Comparison of ENCODE assay signal across 10 cellular contexts in genomic region chr11:108895579-108896480, GRCh38.
DNase-seq lines count a peak whose midpoint lies in the region; FAIRE-seq and TF ChIP-seq lines count a peak whose summit lies in the region.
"Had no signal": no experiment of that assay in that cellular context is flagged by ENCODE, and none has a peak within 500 bp of the region (broad histone marks: within the 10 kb centered on the region; RNA-seq: fewer than 3 reads in every experiment).

No MANE protein-coding gene starts in this region.

- no peaks in the 10 kb centered on the region for H4K20me1 ChIP-seq in fibroblast of lung (ENCODE audit: control insufficient read depth, extremely low read depth, insufficient read depth, low read length)

- H3K27me3 Mint-ChIP-seq in Calu3 (ENCODE audit: unreplicated experiment): no peaks in the 10 kb centered on the region

- H3K4me3 Mint-ChIP-seq in Calu3 (ENCODE audit: low read depth, unreplicated experiment): peak overlapping the region; percentile 26

- H3K79me2 ChIP-seq in fibroblast of lung (ENCODE audit: control insufficient read depth, insufficient read depth, low read length): no peaks in the 10 kb centered on the region

- H3K36me3 ChIP-seq in fibroblast of lung (ENCODE audit: control insufficient read depth, insufficient read depth, low read length): no peaks in the 10 kb centered on the region
- H3K36me3 ChIP-seq in tibial nerve: no peaks in the 10 kb centered on the region
- H3K36me3 ChIP-seq in uterus: no peaks in the 10 kb centered on the region

- peak overlapping the region; percentile 13 for H3K4me2 ChIP-seq in fibroblast of lung (ENCODE audit: extremely low read depth, insufficient read depth, low read length)

- BruUV-seq in Calu3 (replicated peaks; lab: Mats Ljungman, UMichigan): TSS peak; percentile 48

- peaks cover 12% of the 10 kb centered on the region for H3K4me1 Mint-ChIP-seq in Calu3 (ENCODE audit: low read depth, unreplicated experiment)

- H3K27ac ChIP-seq in fibroblast of lung (ENCODE audit: insufficient read depth, low read length) (no peak overlapping the region), tibial nerve (no peak overlapping the region), uterus (no peak overlapping the region)

- WGBS in tibial nerve, 2 donors: 62 to 69% methylated on average over 8 of the region's 8 CpGs

- H3K9me3 ChIP-seq in fibroblast of lung (ENCODE audit: control insufficient read depth, insufficient read depth, low read depth, low read length) (no peaks in the 10 kb centered on the region), tibial nerve (no peaks in the 10 kb centered on the region), uterus (no peaks in the 10 kb centered on the region)

- no peak for TF ChIP-seq CTCF in Calu3 (IDR thresholded peaks at IDR 0.05; ENCODE audit: unreplicated experiment)
- no peak for TF ChIP-seq CTCF in NB4 (IDR thresholded peaks at IDR 0.05; ENCODE audit: low read depth, low read length)
- no peak for TF ChIP-seq CTCF in fibroblast of lung (conservative IDR thresholded peaks at IDR 0.05 in 1 of 2, IDR thresholded peaks at IDR 0.05 in 1 of 2; ENCODE audit: low read depth in 1 of 2, low read length in 2 of 2)
- TF ChIP-seq CTCF in tibial nerve (IDR thresholded peaks at IDR 0.05): no peak
- no peak for TF ChIP-seq CTCF in uterus (IDR thresholded peaks at IDR 0.05)

- CTCF ChIA-PET in Calu3 (lab: Charles Lee): interaction anchor here (0.6 kb wide), 1 partner anchor 23 kb away, joined by 3 read pairs; no protein-coding TSS in a partner anchor

- H3K36me3 Mint-ChIP-seq in Calu3 (ENCODE audit: insufficient read depth, unreplicated experiment): no peaks in the 10 kb centered on the region

- peak overlapping the region; percentile 83 for H3K27ac Mint-ChIP-seq in Calu3 (ENCODE audit: unreplicated experiment)

- H3K9ac ChIP-seq in fibroblast of lung (ENCODE audit: insufficient read depth, low read length): no peak overlapping the region

- H3K4me1 ChIP-seq in fibroblast of lung (ENCODE audit: control insufficient read depth, extremely low read depth, insufficient read depth, low read length): peaks cover 2% of the 10 kb centered on the region
- H3K4me1 ChIP-seq in tibial nerve: no peaks in the 10 kb centered on the region
- no peaks in the 10 kb centered on the region for H3K4me1 ChIP-seq in uterus

- H3K9me3 Mint-ChIP-seq in Calu3 (ENCODE audit: low read depth, unreplicated experiment): no peaks in the 10 kb centered on the region

- peak; percentile 90 for FAIRE-seq in H54 (lab: Jason Lieb, UNC)

- TF ChIP-seq EP300 in tibial nerve (IDR thresholded peaks at IDR 0.05): no peak

- intact Hi-C loops in Calu3 (cut with micrococcal nuclease; ENCODE audit: unreplicated experiment): no loop called here
- intact Hi-C loops in uterus (cut with DNase I; ENCODE audit: low total_unique reads): no loop called here

- H3K27me3 ChIP-seq in fibroblast of lung (ENCODE audit: control insufficient read depth, insufficient read depth, low read length) (no peaks in the 10 kb centered on the region), tibial nerve (no peaks in the 10 kb centered on the region), uterus (no peaks in the 10 kb centered on the region)

- H3K4me3 ChIP-seq in NB4 (ENCODE audit: low read depth, low read length): no peak overlapping the region
- H3K4me3 ChIP-seq in fibroblast of lung (replicated peaks in 1 of 4; ENCODE audit: control extremely low read depth in 1 of 4, insufficient read depth in 1 of 4, low read depth in 3 of 4, low read length in 4 of 4): peak overlapping the region in 1 of 4 experiments; percentile 13
- H3K4me3 ChIP-seq in tibial nerve: no peak overlapping the region
- no peak overlapping the region for H3K4me3 ChIP-seq in uterus

- TF ChIP-seq POLR2A in H54 (IDR thresholded peaks at IDR 0.05; ENCODE audit: low read depth, low read length) (no peak), NB4 (IDR thresholded peaks at IDR 0.05; ENCODE audit: extremely low read depth, insufficient read length) (no peak), tibial nerve (IDR thresholded peaks at IDR 0.05) (no peak), uterus (IDR thresholded peaks at IDR 0.05) (no peak)

- DNase-seq in Calu3 (no peak), H54 (ENCODE audit: insufficient read length, low spot score) (no peak), NB4 (ENCODE audit: low read depth) (peak; percentile 62), fibroblast of lung (ENCODE audit: low read depth in 2 of 2) (peak; percentile 37 to 69), tibial nerve (ENCODE audit: low spot score in 2 of 2) (no peak), ureter (ENCODE audit: low spot score) (no peak), uterus (no peak), SK-N-DZ (ENCODE audit: low spot score) (no peak)
- DNase-seq: DND-41, NCI-H1417 had no signal

- H2AFZ ChIP-seq in fibroblast of lung (ENCODE audit: low read length): no peak overlapping the region

Comparison
In these comparisons a context has a peak if more than half of its experiments do, and no peak if none do; other contexts are left out.
1. DNase-seq: peak in NB4 (single experiment) and fibroblast of lung (2 of 2); none in Calu3 (single experiment), H54 (single experiment), tibial nerve (0 of 2), ureter (single experiment), uterus (0 of 2) and SK-N-DZ (single experiment).